27 cellular contexts compared by ENCODE assay signal in genomic region chr1:3211582-3211981, GRCh38.
"Had no signal": no experiment of that assay in that cellular context is flagged by ENCODE, and none has a peak within 500 bp of the region (broad histone marks: within the 10 kb centered on the region; RNA-seq: fewer than 3 reads in every experiment).

No MANE protein-coding gene starts in this region.

- H3K4me1 Mint-ChIP-seq: naive thymus-derived CD8-positive, alpha-beta T cell; stimulated activated naive B cell treated with anti-CD40 and anti-IgM and Interleukin-4, amounts not matched to agents 10 μg/mL and 1 μg/mL and 100 μg/mL, for 72 hours had no signal

- H3K4me2 ChIP-seq: hepatocyte had no signal

- H3K9ac ChIP-seq: parathyroid adenoma had no signal

- H3K79me2 ChIP-seq: hepatocyte, parathyroid adenoma had no signal

- H3K9me3 Mint-ChIP-seq: naive thymus-derived CD8-positive, alpha-beta T cell; nephron; stimulated activated naive B cell treated with anti-CD40 and anti-IgM and Interleukin-4, amounts not matched to agents 10 μg/mL and 1 μg/mL and 100 μg/mL, for 72 hours had no signal

- H3K4me3 Mint-ChIP-seq: naive thymus-derived CD8-positive, alpha-beta T cell; nephron; stimulated activated naive B cell treated with anti-CD40 and anti-IgM and Interleukin-4, amounts not matched to agents 10 μg/mL and 1 μg/mL and 100 μg/mL, for 72 hours had no signal

- H3K27ac ChIP-seq: hepatocyte, left lung, lower lobe of right lung, neutrophil, parathyroid adenoma, right atrium auricular region, right lobe of liver, skin epidermis, testis, thyroid gland, transverse colon, upper lobe of left lung, vagina had no signal

- H3K9me3 ChIP-seq: left lung, lower lobe of right lung, neutrophil, right atrium auricular region, right lobe of liver, stomach, testis, thyroid gland, transverse colon, upper lobe of left lung, vagina had no signal

- H2AFZ ChIP-seq: hepatocyte, parathyroid adenoma had no signal

- H3K27me3 ChIP-seq: hepatocyte, right atrium auricular region, right lobe of liver, testis, thyroid gland, transverse colon, upper lobe of left lung, vagina had no signal

- ATAC-seq: left colon; left lung; lower lobe of right lung; naive thymus-derived CD8-positive, alpha-beta T cell; stimulated activated naive B cell treated with anti-CD40 and anti-IgM and Interleukin-4, amounts not matched to agents 10 μg/mL and 1 μg/mL and 100 μg/mL, for 72 hours; stimulated activated naive CD8-positive, alpha-beta T cell treated with anti-CD3 and anti-CD28 coated beads, Interleukin-15, Interleukin-2, amounts not matched to agents 100 U/mL and 50 U/mL, for 24 hours had no signal

- DNase-seq: islet precursor cell; left colon; left lung; lower lobe of right lung; mammary epithelial cell; mesenchymal stem cell; naive thymus-derived CD8-positive, alpha-beta T cell; occipital lobe; right lobe of liver; stimulated activated CD4-positive, alpha-beta T cell treated with anti-CD3 and anti-CD28 coated beads, Interleukin-12 subunit alpha, Interleukin-12 subunit beta, amount 100 ng/mL, for 4 hours; stimulated activated CD4-positive, alpha-beta T cell treated with anti-CD3 and anti-CD28 coated beads, Interleukin-15, amount 100 ng/mL, for 24 hours; stimulated activated CD4-positive, alpha-beta T cell treated with anti-CD3 and anti-CD28 coated beads, Interleukin-2, amount 100 ng/mL, for 24 hours; stimulated activated CD4-positive, alpha-beta T cell treated with anti-CD3 and anti-CD28 coated beads, Interleukin-4, amount 100 ng/mL, for 1 hour; stimulated activated naive B cell treated with anti-CD40 and anti-IgM and Interleukin-4, amounts not matched to agents 10 μg/mL and 1 μg/mL and 100 μg/mL, for 72 hours; stimulated activated naive CD8-positive, alpha-beta T cell treated with anti-CD3 and anti-CD28 coated beads, Interleukin-15, Interleukin-2, amounts not matched to agents 100 U/mL and 50 U/mL, for 24 hours; stomach; testis; thyroid gland; transverse colon had no signal

- H3K4me3 ChIP-seq: hepatocyte, left lung, lower lobe of right lung, right atrium auricular region, right lobe of liver, skin epidermis, stomach, testis, thyroid gland, transverse colon, upper lobe of left lung, vagina had no signal

- H3K27ac Mint-ChIP-seq: naive thymus-derived CD8-positive, alpha-beta T cell; stimulated activated naive B cell treated with anti-CD40 and anti-IgM and Interleukin-4, amounts not matched to agents 10 μg/mL and 1 μg/mL and 100 μg/mL, for 72 hours had no signal

- H3K36me3 Mint-ChIP-seq: naive thymus-derived CD8-positive, alpha-beta T cell; stimulated activated naive B cell treated with anti-CD40 and anti-IgM and Interleukin-4, amounts not matched to agents 10 μg/mL and 1 μg/mL and 100 μg/mL, for 72 hours had no signal

- H3K4me1 ChIP-seq: left lung, lower lobe of right lung, parathyroid adenoma, right atrium auricular region, right lobe of liver, transverse colon, upper lobe of left lung, vagina had no signal

- H3K36me3 ChIP-seq: left lung, lower lobe of right lung, neutrophil, right atrium auricular region, right lobe of liver, stomach, thyroid gland, transverse colon, upper lobe of left lung, vagina had no signal
